18 cellular contexts compared by ENCODE assay signal in the genomic region with DNA sequence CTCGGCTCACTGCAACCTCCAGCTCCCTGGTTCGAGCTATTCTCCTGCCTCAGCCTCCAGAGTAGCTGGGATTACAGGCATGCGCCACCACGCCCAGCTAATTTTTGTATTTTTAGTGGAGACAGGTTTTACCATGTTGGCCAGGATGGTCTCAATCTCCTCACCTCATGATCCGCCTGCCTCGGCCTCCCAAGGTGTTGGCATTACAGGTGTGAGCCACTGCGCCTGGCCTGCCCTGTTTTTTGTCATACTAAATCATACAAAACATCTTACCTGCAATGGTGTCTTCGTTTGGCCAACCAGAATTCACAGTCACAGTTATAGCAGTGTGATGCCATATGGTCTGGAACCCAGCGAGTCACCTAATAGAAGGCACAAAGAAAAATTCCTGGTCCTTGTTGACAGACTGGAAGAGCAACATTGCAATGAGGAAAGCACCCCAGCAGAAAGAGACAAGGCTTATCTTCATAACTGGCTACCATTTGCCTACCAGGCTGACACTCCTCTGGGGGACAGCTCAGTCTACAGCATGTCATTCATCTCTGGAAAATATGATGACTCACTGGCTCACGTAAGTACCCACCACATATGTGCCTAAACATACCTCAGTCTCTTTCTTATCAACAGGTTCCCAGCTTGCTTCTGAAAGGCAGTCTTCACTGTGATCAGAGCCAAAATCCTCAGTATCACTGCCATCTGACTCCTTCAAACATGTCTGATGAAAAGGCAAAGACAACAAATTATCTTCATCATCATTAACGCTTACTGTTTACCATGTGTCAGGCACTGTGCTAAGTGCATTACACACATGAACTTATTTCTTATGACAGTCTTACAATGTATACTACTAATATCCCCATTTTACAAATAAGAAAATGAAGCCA. TPM values are rescaled to one million over a fixed set of nuclear protein-coding genes. Genes with fewer than 3 reads are reported as not detected.
A peak's percentile ranks its signal among the peaks of the same experiment; 100 is the strongest.
DNase-seq lines count a peak whose midpoint lies in the region; ATAC-seq and TF ChIP-seq lines count a peak whose summit lies in the region.
"Had no signal": no experiment of that assay in that cellular context is flagged by ENCODE, and none has a peak within 500 bp of the region (broad histone marks: within the 10 kb centered on the region; RNA-seq: fewer than 3 reads in every experiment).

No MANE protein-coding gene starts in this region.

- H3K27ac ChIP-seq in smooth muscle cell (ENCODE audit: low read depth) = peak overlapping the region; percentile 69
- H3K27ac ChIP-seq: esophagus squamous epithelium, VCaP had no signal

- no peak for TF ChIP-seq CTCF in smooth muscle cell (IDR thresholded peaks at IDR 0.05; ENCODE audit: borderline replicate concordance, insufficient read depth, poor library complexity, severe bottlenecking)
- no peak for TF ChIP-seq CTCF in endothelial cell (IDR thresholded peaks at IDR 0.05; ENCODE audit: unreplicated experiment)

- DNase-seq in activated T-cell treated with anti-CD3 and anti-CD28 coated beads, Interleukin-2, amount 50 U/mL, for 4 hours = no peak
- DNase-seq in activated T-cell treated with anti-CD3 and anti-CD28 coated beads, Interleukin-2, amount 50 U/mL, for 1 hour = no peak
- DNase-seq in OCI-M1 (lab: John Stamatoyannopoulos, UW) = peak; percentile 78
- no peak for DNase-seq in activated naive CD8-positive, alpha-beta T cell treated with anti-CD3 and anti-CD28 coated beads, Interleukin-2, amount 50 U/mL, for 24 hours
- DNase-seq in smooth muscle cell (lab: John Stamatoyannopoulos, UW; ENCODE audit: unreplicated experiment) = no peak
- DNase-seq in endothelial cell (ENCODE audit: low spot score) = no peak
- DNase-seq in RPMI8226 = no peak
- DNase-seq: CD8-positive, alpha-beta T cell; dermis blood vessel endothelial cell; EL; esophagus squamous epithelium; GOT3; left ventricle myocardium superior; NCI-H2081; NK-92 treated with Interleukin-12 subunit alpha and Interleukin-12 subunit beta, amount 100 ng/mL, for 24 hours had no signal

- 91% methylated on average over 11 of the region's 11 CpGs for WGBS in smooth muscle cell (ENCODE audit: low lambda C conversion rate)

- H3K9ac ChIP-seq in smooth muscle cell (ENCODE audit: low read depth) = no peak overlapping the region

- H3K9me3 ChIP-seq in smooth muscle cell (replicated peaks; ENCODE audit: low read depth) = no peaks in the 10 kb centered on the region
- H3K9me3 ChIP-seq: esophagus squamous epithelium had no signal

- no peaks in the 10 kb centered on the region for H3K9me3 Mint-ChIP-seq in activated T-cell treated with anti-CD3 and anti-CD28 coated beads, Interleukin-2, amount 50 U/mL, for 4 hours
- no peaks in the 10 kb centered on the region for H3K9me3 Mint-ChIP-seq in activated naive CD8-positive, alpha-beta T cell treated with anti-CD3 and anti-CD28 coated beads, Interleukin-2, amount 50 U/mL, for 24 hours
- H3K9me3 Mint-ChIP-seq in endothelial cell (ENCODE audit: unreplicated experiment) = no peaks in the 10 kb centered on the region
- H3K9me3 Mint-ChIP-seq: CD8-positive, alpha-beta T cell had no signal

- H3K4me3 Mint-ChIP-seq in activated T-cell treated with anti-CD3 and anti-CD28 coated beads, Interleukin-2, amount 50 U/mL, for 4 hours = no peak overlapping the region
- no peak overlapping the region for H3K4me3 Mint-ChIP-seq in activated naive CD8-positive, alpha-beta T cell treated with anti-CD3 and anti-CD28 coated beads, Interleukin-2, amount 50 U/mL, for 24 hours
- H3K4me3 Mint-ChIP-seq in endothelial cell (ENCODE audit: unreplicated experiment) = no peak overlapping the region
- H3K4me3 Mint-ChIP-seq: CD8-positive, alpha-beta T cell had no signal

- peak overlapping the region; percentile 86 for H3K27ac Mint-ChIP-seq in activated naive CD8-positive, alpha-beta T cell treated with anti-CD3 and anti-CD28 coated beads, Interleukin-2, amount 50 U/mL, for 24 hours
- H3K27ac Mint-ChIP-seq in endothelial cell (ENCODE audit: unreplicated experiment) = no peak overlapping the region
- H3K27ac Mint-ChIP-seq: CD8-positive, alpha-beta T cell had no signal

- H2AFZ ChIP-seq in smooth muscle cell (ENCODE audit: low read depth) = no peak overlapping the region

- no peaks in the 10 kb centered on the region for H4K20me1 ChIP-seq in smooth muscle cell (ENCODE audit: low read depth)

- H3K27me3 ChIP-seq in smooth muscle cell (ENCODE audit: low read depth) = no peaks in the 10 kb centered on the region
- H3K27me3 ChIP-seq: esophagus squamous epithelium had no signal

- no peak overlapping the region for H3K4me3 ChIP-seq in smooth muscle cell
- H3K4me3 ChIP-seq: esophagus squamous epithelium had no signal

- peaks cover 19% of the 10 kb centered on the region for H3K36me3 ChIP-seq in smooth muscle cell (ENCODE audit: low read depth)

- H3F3A ChIP-seq in smooth muscle cell (ENCODE audit: low read depth) = no peaks in the 10 kb centered on the region

- peaks cover 50% of the 10 kb centered on the region for H3K36me3 Mint-ChIP-seq in activated T-cell treated with anti-CD3 and anti-CD28 coated beads, Interleukin-2, amount 50 U/mL, for 4 hours (ENCODE audit: insufficient read depth)
- H3K36me3 Mint-ChIP-seq in activated naive CD8-positive, alpha-beta T cell treated with anti-CD3 and anti-CD28 coated beads, Interleukin-2, amount 50 U/mL, for 24 hours (ENCODE audit: low read depth) = peaks cover 82% of the 10 kb centered on the region
- H3K36me3 Mint-ChIP-seq in endothelial cell (ENCODE audit: low read depth, unreplicated experiment) = peaks cover 27% of the 10 kb centered on the region

- H3K4me1 ChIP-seq in smooth muscle cell (ENCODE audit: low read depth) = no peaks in the 10 kb centered on the region

- no peaks in the 10 kb centered on the region for H3K79me2 ChIP-seq in smooth muscle cell (ENCODE audit: low read depth)

- H3K4me1 Mint-ChIP-seq in activated T-cell treated with anti-CD3 and anti-CD28 coated beads, Interleukin-2, amount 50 U/mL, for 4 hours (ENCODE audit: low read depth) = peaks cover 8% of the 10 kb centered on the region
- peaks cover 26% of the 10 kb centered on the region for H3K4me1 Mint-ChIP-seq in activated naive CD8-positive, alpha-beta T cell treated with anti-CD3 and anti-CD28 coated beads, Interleukin-2, amount 50 U/mL, for 24 hours
- no peaks in the 10 kb centered on the region for H3K4me1 Mint-ChIP-seq in endothelial cell (ENCODE audit: unreplicated experiment)

- H3K27me3 Mint-ChIP-seq in activated T-cell treated with anti-CD3 and anti-CD28 coated beads, Interleukin-2, amount 50 U/mL, for 4 hours (ENCODE audit: low read depth) = no peaks in the 10 kb centered on the region
- H3K27me3 Mint-ChIP-seq in activated naive CD8-positive, alpha-beta T cell treated with anti-CD3 and anti-CD28 coated beads, Interleukin-2, amount 50 U/mL, for 24 hours = no peaks in the 10 kb centered on the region
- H3K27me3 Mint-ChIP-seq in endothelial cell (ENCODE audit: unreplicated experiment) = peaks cover 2% of the 10 kb centered on the region

- peak; percentile 89 to 90 for ATAC-seq in activated T-cell treated with anti-CD3 and anti-CD28 coated beads, Interleukin-2, amount 50 U/mL, for 4 hours
- ATAC-seq in activated naive CD8-positive, alpha-beta T cell treated with anti-CD3 and anti-CD28 coated beads, Interleukin-2, amount 50 U/mL, for 24 hours = peak; percentile 97
- ATAC-seq in GM21390 (IDR thresholded peaks at IDR 0.05; ENCODE audit: unreplicated experiment) = no peak
- ATAC-seq: CD8-positive, alpha-beta T cell; left ventricle myocardium superior had no signal

- no peak overlapping the region for H3K4me2 ChIP-seq in smooth muscle cell

RNA-seq across cellular contexts. Expression of a gene that starts 4.3 kb away (rescaled TPM):
- 1 to 10 TPM; 4.4 to 5.1 (median 5.0) TPM for total RNA-seq in activated T-cell treated with anti-CD3 and anti-CD28 coated beads, Interleukin-2, amount 50 U/mL, for 4 hours
- total RNA-seq in smooth muscle cell = not detected in 2 replicates
- not detected in 2 replicates for polyA plus RNA-seq in smooth muscle cell
- total RNA-seq in endothelial cell (ENCODE audit: unreplicated experiment) = 0.10 TPM
- total RNA-seq: left ventricle myocardium superior, NCI-H460 had no signal

RNA-seq across cellular contexts. Expression of a gene that starts 22.0 kb away (rescaled TPM):
- total RNA-seq in activated T-cell treated with anti-CD3 and anti-CD28 coated beads, Interleukin-2, amount 50 U/mL, for 4 hours = 10 to 100 TPM; 79.4 to 92.8 (median 81.8) TPM
- total RNA-seq in smooth muscle cell (25.4 and 45.0 TPM in 2 replicates), endothelial cell (ENCODE audit: unreplicated experiment) (24.0 TPM)
- polyA plus RNA-seq in smooth muscle cell = 15.8 and 20.6 TPM in 2 replicates
